1 cellular context compared by ENCODE assay signal in the genomic region with DNA sequence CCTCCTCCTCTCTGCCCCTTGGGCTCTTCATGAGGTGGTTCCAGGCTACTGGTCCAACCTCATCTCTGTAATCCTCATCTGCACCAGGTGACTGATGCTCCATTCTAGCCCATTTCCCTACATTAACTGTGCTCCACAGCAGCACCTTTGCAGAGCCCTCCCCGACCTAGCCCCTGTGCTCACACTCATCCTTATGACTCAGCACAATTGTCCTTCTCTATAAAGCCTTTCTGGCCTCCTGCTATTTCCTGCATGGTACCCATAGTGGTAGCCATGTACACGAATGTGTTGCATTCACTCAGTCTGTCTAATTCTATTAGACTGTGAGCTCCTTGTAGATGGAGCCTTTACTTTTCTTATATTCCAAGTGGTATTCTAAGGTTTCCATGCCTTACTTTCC.
TF ChIP-seq lines count a peak whose summit lies in the region.

No MANE protein-coding gene starts in this region.

TF ChIP-seq in H1, 55 proteins besides CTCF, POLR2A, EP300 and RAD21 (continued from another document):
- no peak for TF ChIP-seq JUN (IDR thresholded peaks at IDR 0.05; ENCODE audit: low read depth, low read length)
